In genomic region chr2:115650827-115651226, GRCh38 we compare ENCODE assay signal across 31 cellular contexts.
DNase-seq lines count a peak whose midpoint lies in the region; ATAC-seq, FAIRE-seq and TF ChIP-seq lines count a peak whose summit lies in the region.
"Had no signal": no experiment of that assay in that cellular context is flagged by ENCODE, and none has a peak within 500 bp of the region (broad histone marks: within the 10 kb centered on the region; RNA-seq: fewer than 3 reads in every experiment).

No MANE protein-coding gene starts in this region.

- no peaks in the 10 kb centered on the region for H3K9me3 Mint-ChIP-seq in neural progenitor cell
- H3K9me3 Mint-ChIP-seq in activated CD8-positive, alpha-beta memory T cell treated with anti-CD3 and anti-CD28 coated beads, Interleukin-2, amount 10 ng/mL, durations not matched to agents 7 days and 5 days (ENCODE audit: low read depth), result peaks cover 15% of the 10 kb centered on the region
- H3K9me3 Mint-ChIP-seq: brain; dendritic cell treated with granulocyte-macrophage colony-stimulating factor and Interleukin-4, amounts not matched to agents 40 ng/mL and 50 ng/mL, for 4 days had no signal

- no peak overlapping the region for H4K8ac ChIP-seq in H1 (ENCODE audit: extremely low read depth, insufficient read depth, low read length)

- H3K79me1 ChIP-seq in H1 (ENCODE audit: low read depth, low read length), result no peaks in the 10 kb centered on the region

- no peaks in the 10 kb centered on the region for H3F3A ChIP-seq in neural progenitor cell (ENCODE audit: low read depth)

- H3K4me2 ChIP-seq in H1 (ENCODE audit: insufficient read depth in 1 of 2, low read depth in 2 of 2, low read length in 2 of 2) (no peak overlapping the region), neural progenitor cell (no peak overlapping the region)
- H3K4me2 ChIP-seq: SK-N-SH had no signal

- no peak overlapping the region for H2BK5ac ChIP-seq in H1 (ENCODE audit: low read depth, low read length)

- H4K5ac ChIP-seq in H1 (ENCODE audit: insufficient read length, low read depth, low read length), result no peak overlapping the region

- H3K9ac ChIP-seq in H1 (replicated peaks in 1 of 4; ENCODE audit: extremely low read depth in 1 of 4, low read depth in 3 of 4, low read length in 3 of 4) (no peak overlapping the region), neural progenitor cell (no peak overlapping the region)
- H3K9ac ChIP-seq: GM23248, SK-N-SH had no signal

- no peak for TF ChIP-seq CTCF in NB4 (IDR thresholded peaks at IDR 0.05; ENCODE audit: low read depth, low read length)
- peak in 1 of 3 experiments; percentile 26; a peak in 2 of 4 replicates for TF ChIP-seq CTCF in H1 (IDR thresholded peaks at IDR 0.05; ENCODE audit: control extremely low read depth in 1 of 3, insufficient read depth in 1 of 3, low read depth in 1 of 3, low read length in 3 of 3)
- TF ChIP-seq CTCF in neural progenitor cell (IDR thresholded peaks at IDR 0.05), result peak; percentile 35

- H3K79me2 ChIP-seq in H1 (ENCODE audit: control insufficient read depth in 1 of 2, insufficient read depth in 2 of 2, low read length in 2 of 2), result no peaks in the 10 kb centered on the region
- no peaks in the 10 kb centered on the region for H3K79me2 ChIP-seq in neural progenitor cell (ENCODE audit: low read depth)

- no peak overlapping the region for H3K27ac ChIP-seq in H1 (ENCODE audit: low read depth, low read length)
- H3K27ac ChIP-seq in neural progenitor cell, result no peak overlapping the region
- H3K27ac ChIP-seq: GM23248, heart right ventricle, pancreas, skin epidermis, upper lobe of left lung had no signal

- H3K4me3 ChIP-seq in NB4 (ENCODE audit: low read depth, low read length) (no peak overlapping the region), H1 (ENCODE audit: extremely low read depth in 1 of 4, insufficient read depth in 2 of 4, low read depth in 3 of 4, low read length in 4 of 4) (no peak overlapping the region), neural progenitor cell (no peak overlapping the region)
- H3K4me3 ChIP-seq: GM23248, heart right ventricle, pancreas, skin epidermis, upper lobe of left lung had no signal

- H3K23me2 ChIP-seq in H1 (ENCODE audit: low read depth, low read length), result no peaks in the 10 kb centered on the region

- no peak overlapping the region for H2BK12ac ChIP-seq in H1 (ENCODE audit: low read depth, low read length)

- H3K36me3 Mint-ChIP-seq in neural progenitor cell, result no peaks in the 10 kb centered on the region
- no peaks in the 10 kb centered on the region for H3K36me3 Mint-ChIP-seq in activated CD8-positive, alpha-beta memory T cell treated with anti-CD3 and anti-CD28 coated beads, Interleukin-2, amount 10 ng/mL, durations not matched to agents 7 days and 5 days
- H3K36me3 Mint-ChIP-seq: brain had no signal

- no peak for TF ChIP-seq EP300 in H1 (IDR thresholded peaks at IDR 0.05; ENCODE audit: borderline replicate concordance in 1 of 2, low read depth in 2 of 2, low read length in 2 of 2)

- CTCF ChIA-PET in H1 (lab: Charles Lee; ENCODE audit: partially characterized antibody), result interaction anchor here (1.5 kb wide), 1 partner anchor 486 kb away, joined by 4 read pairs; no protein-coding TSS in a partner anchor
- CTCF ChIA-PET in activated CD8-positive, alpha-beta memory T cell treated with anti-CD3 and anti-CD28 coated beads, Interleukin-2, amount 10 ng/mL, durations not matched to agents 7 days and 5 days (lab: Charles Lee), result no interaction called here

- no peak overlapping the region for H2AK5ac ChIP-seq in H1 (ENCODE audit: low read depth, low read length)

- H3K36me3 ChIP-seq in H1 (ENCODE audit: control insufficient read depth in 2 of 4, insufficient read depth in 4 of 4, low read length in 3 of 4) (no peaks in the 10 kb centered on the region), neural progenitor cell (no peaks in the 10 kb centered on the region)
- H3K36me3 ChIP-seq: heart right ventricle, pancreas, upper lobe of left lung had no signal

- H3K4ac ChIP-seq in H1 (replicated peaks; ENCODE audit: insufficient read length, low read depth, low read length), result no peak overlapping the region

- no peak overlapping the region for H2AFZ ChIP-seq in H1 (ENCODE audit: low read length)
- H2AFZ ChIP-seq in neural progenitor cell (replicated peaks), result no peak overlapping the region
- H2AFZ ChIP-seq: GM23248 had no signal

- H3K27me3 Mint-ChIP-seq in neural progenitor cell (ENCODE audit: insufficient read depth, low read depth), result peaks cover 2% of the 10 kb centered on the region
- H3K27me3 Mint-ChIP-seq in activated CD8-positive, alpha-beta memory T cell treated with anti-CD3 and anti-CD28 coated beads, Interleukin-2, amount 10 ng/mL, durations not matched to agents 7 days and 5 days, result no peaks in the 10 kb centered on the region
- H3K27me3 Mint-ChIP-seq: activated CD4-positive, alpha-beta memory T cell treated with anti-CD3 and anti-CD28 coated beads, Interleukin-2, amount 10 ng/mL, durations not matched to agents 7 days and 5 days; dendritic cell treated with granulocyte-macrophage colony-stimulating factor and Interleukin-4, amounts not matched to agents 40 ng/mL and 50 ng/mL, for 4 days had no signal

- peak; percentile 11 for DNase-seq in NCI-H1694 treated with DMSO at 0.1 percent for 48 hours (lab: John Stamatoyannopoulos, UW)
- no peak for DNase-seq in NCI-H1694 (lab: John Stamatoyannopoulos, UW)
- DNase-seq in NB4 (ENCODE audit: low read depth), result peak; percentile 4
- no peak for DNase-seq in H1 (ENCODE audit: low read depth in 1 of 2, low spot score in 2 of 2)
- DNase-seq in neural progenitor cell (ENCODE audit: low spot score), result peak; percentile 12
- no peak for DNase-seq in hypothalamus (lab: John Stamatoyannopoulos, UW)
- DNase-seq in activated CD8-positive, alpha-beta memory T cell treated with anti-CD3 and anti-CD28 coated beads, Interleukin-2, amount 10 ng/mL, durations not matched to agents 7 days and 5 days, result no peak
- DNase-seq: activated CD4-positive, alpha-beta memory T cell treated with anti-CD3 and anti-CD28 coated beads, Interleukin-2, amount 10 ng/mL, durations not matched to agents 7 days and 5 days; activated CD4-positive, CD25-positive, alpha-beta regulatory T cell treated with anti-CD3 and anti-CD28 coated beads, Interleukin-2, amount 50 U/mL, for 72 hours; activated naive CD4-positive, alpha-beta T cell treated with anti-CD3 and anti-CD28 coated beads, Interleukin-2, amount 50 U/mL, for 16 hours; GM23248; heart right ventricle; KG1; NCI-H1417 treated with DMSO at 0.1 percent for 48 hours; NCI-H2081 treated with DMSO at 0.1 percent for 48 hours; pancreas; retina; SK-N-SH; stimulated activated naive CD4-positive, alpha-beta T cell; upper lobe of left lung had no signal

- H3K4me1 Mint-ChIP-seq in neural progenitor cell, result peaks cover 3% of the 10 kb centered on the region
- no peaks in the 10 kb centered on the region for H3K4me1 Mint-ChIP-seq in activated CD8-positive, alpha-beta memory T cell treated with anti-CD3 and anti-CD28 coated beads, Interleukin-2, amount 10 ng/mL, durations not matched to agents 7 days and 5 days
- H3K4me1 Mint-ChIP-seq: activated CD4-positive, alpha-beta memory T cell treated with anti-CD3 and anti-CD28 coated beads, Interleukin-2, amount 10 ng/mL, durations not matched to agents 7 days and 5 days; brain; neural crest cell had no signal

- H3K27me3 ChIP-seq in H1 (replicated peaks in 1 of 4; ENCODE audit: control insufficient read depth in 3 of 4, extremely low read depth in 1 of 4, insufficient read depth in 3 of 4, low read length in 3 of 4), result peaks cover 0 to 1% (median 0%) of the 10 kb centered on the region in 4 experiments; a peak in 1 of 7 replicates
- no peaks in the 10 kb centered on the region for H3K27me3 ChIP-seq in neural progenitor cell
- H3K27me3 ChIP-seq: heart right ventricle, pancreas, upper lobe of left lung had no signal

- H3K4me3 Mint-ChIP-seq in neural progenitor cell, result no peak overlapping the region
- no peak overlapping the region for H3K4me3 Mint-ChIP-seq in activated CD8-positive, alpha-beta memory T cell treated with anti-CD3 and anti-CD28 coated beads, Interleukin-2, amount 10 ng/mL, durations not matched to agents 7 days and 5 days
- H3K4me3 Mint-ChIP-seq: activated CD4-positive, alpha-beta memory T cell treated with anti-CD3 and anti-CD28 coated beads, Interleukin-2, amount 10 ng/mL, durations not matched to agents 7 days and 5 days; brain; dendritic cell treated with granulocyte-macrophage colony-stimulating factor and Interleukin-4, amounts not matched to agents 40 ng/mL and 50 ng/mL, for 4 days; neural crest cell; T-helper 1 cell treated with Interleukin-12 subunit alpha and Interleukin-12 subunit beta and Interleukin-4 antibody, amounts not matched to agents 30 μg/mL and 1 μg/mL, for 36 hours had no signal

- TF ChIP-seq POLR2A in NB4 (IDR thresholded peaks at IDR 0.05; ENCODE audit: extremely low read depth, insufficient read length) (no peak), H1 (IDR thresholded peaks at IDR 0.05; ENCODE audit: control extremely low read depth in 1 of 2, low read depth in 2 of 2, low read length in 2 of 2) (no peak)

- peak; percentile 66 to 74 for TF ChIP-seq RAD21 in H1 (IDR thresholded peaks at IDR 0.05 in 1 of 2, conservative IDR thresholded peaks at IDR 0.05 in 1 of 2; ENCODE audit: low read depth in 2 of 2, low read length in 2 of 2)

- H3K27ac Mint-ChIP-seq in neural progenitor cell, result no peak overlapping the region
- H3K27ac Mint-ChIP-seq in activated CD8-positive, alpha-beta memory T cell treated with anti-CD3 and anti-CD28 coated beads, Interleukin-2, amount 10 ng/mL, durations not matched to agents 7 days and 5 days, result no peak overlapping the region
- H3K27ac Mint-ChIP-seq: activated CD4-positive, alpha-beta memory T cell treated with anti-CD3 and anti-CD28 coated beads, Interleukin-2, amount 10 ng/mL, durations not matched to agents 7 days and 5 days; brain; dendritic cell treated with granulocyte-macrophage colony-stimulating factor and Interleukin-4, amounts not matched to agents 40 ng/mL and 50 ng/mL, for 4 days; T-helper 1 cell treated with Interleukin-12 subunit alpha and Interleukin-12 subunit beta and Interleukin-4 antibody, amounts not matched to agents 30 μg/mL and 1 μg/mL, for 36 hours had no signal

- H3K4me1 ChIP-seq in H1 (replicated peaks in 1 of 4; ENCODE audit: control insufficient read depth in 3 of 4, insufficient read depth in 4 of 4, low read length in 3 of 4) (no peaks in the 10 kb centered on the region), neural progenitor cell (no peaks in the 10 kb centered on the region)
- H3K4me1 ChIP-seq: heart right ventricle, upper lobe of left lung had no signal

- no peak overlapping the region for H4K91ac ChIP-seq in H1 (replicated peaks; ENCODE audit: insufficient read length, low read length)

- H3K18ac ChIP-seq in H1 (ENCODE audit: extremely low read depth, low read length), result no peak overlapping the region

- no peak overlapping the region for H3K56ac ChIP-seq in H1 (replicated peaks; ENCODE audit: insufficient read length, low read depth, low read length)

- H4K20me1 ChIP-seq in H1 (replicated peaks in 1 of 2; ENCODE audit: control insufficient read depth in 1 of 2, insufficient read depth in 2 of 2, low read length in 2 of 2) (no peaks in the 10 kb centered on the region), neural progenitor cell (ENCODE audit: low read depth) (no peaks in the 10 kb centered on the region)

- WGBS in H1 (ENCODE audit: extremely low coverage in 1 of 2, insufficient coverage in 1 of 2, insufficient read length in 1 of 2, insufficient replicate concordance in 2 of 2, low coverage in 1 of 2, low lambda C conversion rate in 2 of 2, missing lambda C conversion rate in 1 of 2), 2 experiments, result 93% methylated on average over 2 of the region's 2 CpGs; no CpG with 5 or more reads in 1 of the 2 experiments

- H3K9me3 ChIP-seq in H1 (ENCODE audit: insufficient read depth in 2 of 2, low read depth in 1 of 2, low read length in 1 of 2) (no peaks in the 10 kb centered on the region), neural progenitor cell (ENCODE audit: low read depth) (no peaks in the 10 kb centered on the region)
- H3K9me3 ChIP-seq: pancreas, upper lobe of left lung had no signal

- no peak for FAIRE-seq in H1 (lab: Jason Lieb, UNC)
- FAIRE-seq: GM18507, GM19239, pancreas, TTC549 had no signal

- no peak overlapping the region for H3K23ac ChIP-seq in H1 (ENCODE audit: insufficient read length)

- no peak overlapping the region for H3K14ac ChIP-seq in H1 (ENCODE audit: insufficient read length)

- POLR2A ChIA-PET in H1 (lab: Charles Lee; ENCODE audit: partially characterized antibody), result no interaction called here

- no peak overlapping the region for H2BK120ac ChIP-seq in H1 (replicated peaks; ENCODE audit: low read depth, low read length)

- no peak for ATAC-seq in HG02852 (IDR thresholded peaks at IDR 0.05; ENCODE audit: unreplicated experiment)
- no peak for ATAC-seq in activated CD8-positive, alpha-beta memory T cell treated with anti-CD3 and anti-CD28 coated beads, Interleukin-2, amount 10 ng/mL, durations not matched to agents 7 days and 5 days
- ATAC-seq: esophagus mucosa, heart right ventricle, Right ventricle myocardium inferior had no signal

- no peak overlapping the region for H2BK15ac ChIP-seq in H1 (ENCODE audit: low read length)

- H2BK20ac ChIP-seq in H1 (ENCODE audit: low read length), result no peak overlapping the region

Comparison
In these comparisons a context has a peak if more than half of its experiments do, and no peak if none do; other contexts are left out.
1. DNase-seq: peak in NCI-H1694 treated with DMSO at 0.1 percent for 48 hours (single experiment), NB4 (single experiment) and neural progenitor cell (single experiment); none in NCI-H1694 (single experiment), H1 (0 of 2), hypothalamus (0 of 51) and activated CD8-positive, alpha-beta memory T cell treated with anti-CD3 and anti-CD28 coated beads, Interleukin-2, amount 10 ng/mL, durations not matched to agents 7 days and 5 days (single experiment).